ENCODE assay signal across 17 cellular contexts in genomic region chr11:90840071-90840470, GRCh38.
DNase-seq lines count a peak whose midpoint lies in the region; ATAC-seq, FAIRE-seq and TF ChIP-seq lines count a peak whose summit lies in the region.
"Had no signal": no experiment of that assay in that cellular context is flagged by ENCODE, and none has a peak within 500 bp of the region (broad histone marks: within the 10 kb centered on the region; RNA-seq: fewer than 3 reads in every experiment).

No MANE protein-coding gene starts in this region.

- H3K79me1 ChIP-seq in mesendoderm (ENCODE audit: low read length) = no peaks in the 10 kb centered on the region

- no peak overlapping the region for H2AK5ac ChIP-seq in mesendoderm (ENCODE audit: low read length)

- no peak overlapping the region for H2BK5ac ChIP-seq in mesendoderm (ENCODE audit: low read length)

- H4K5ac ChIP-seq in mesendoderm (ENCODE audit: low read length) = no peak overlapping the region

- TF ChIP-seq EP300 in Ishikawa (IDR thresholded peaks at IDR 0.05; ENCODE audit: borderline replicate concordance) (no peak), ovary (IDR thresholded peaks at IDR 0.05) (no peak)

- peaks cover 2% of the 10 kb centered on the region for H3K4me1 ChIP-seq in mesendoderm (ENCODE audit: control insufficient read depth, low read depth, low read length)
- no peaks in the 10 kb centered on the region for H3K4me1 ChIP-seq in ovary (ENCODE audit: insufficient read depth)

- peak overlapping the region; percentile 29 for H3K27ac ChIP-seq in epithelial cell of prostate
- no peak overlapping the region for H3K27ac ChIP-seq in mesendoderm (ENCODE audit: low read depth, low read length)
- H3K27ac ChIP-seq in ovary = no peak overlapping the region
- H3K27ac ChIP-seq: GM23248 had no signal

- peak; percentile 28 for FAIRE-seq in RCC 7860 (lab: Jason Lieb, UNC)
- FAIRE-seq in D721Med (lab: Jason Lieb, UNC) = no peak
- FAIRE-seq: A204.1 had no signal

- no peaks in the 10 kb centered on the region for H3K9me3 ChIP-seq in ovary

- no peak overlapping the region for H3K9ac ChIP-seq in mesendoderm (ENCODE audit: low read length)
- H3K9ac ChIP-seq: GM23248 had no signal

- no peaks in the 10 kb centered on the region for H3K36me3 ChIP-seq in mesendoderm (ENCODE audit: control insufficient read depth, insufficient read depth, low read length)
- H3K36me3 ChIP-seq in ovary = no peaks in the 10 kb centered on the region

- intact Hi-C loops in ovary (cut with DNase I) = no loop called here

- WGBS in mesendoderm (ENCODE audit: extremely low coverage, insufficient coverage, low lambda C conversion rate) = no CpG with 5 or more reads among the region's 2 CpGs
- 92 to 97% (median 95%) methylated on average over 2 of the region's 2 CpGs for WGBS in ovary, 3 donors

- no peak overlapping the region for H3K4ac ChIP-seq in mesendoderm (ENCODE audit: low read depth, low read length)

- no peak overlapping the region for H3K56ac ChIP-seq in mesendoderm (ENCODE audit: low read length)

- H2BK120ac ChIP-seq in mesendoderm (ENCODE audit: low read depth, low read length) = no peak overlapping the region

- ATAC-seq in GM18520 (IDR thresholded peaks at IDR 0.05; ENCODE audit: unreplicated experiment) = no peak

- TF ChIP-seq CTCF in ovary (IDR thresholded peaks at IDR 0.05) = no peak
- TF ChIP-seq CTCF in D721Med (IDR thresholded peaks at IDR 0.05; ENCODE audit: insufficient read depth, missing control alignments) = no peak

- no peak overlapping the region for H3K4me2 ChIP-seq in mesendoderm (ENCODE audit: low read length)

- H2BK15ac ChIP-seq in mesendoderm (replicated peaks; ENCODE audit: low read depth) = no peak overlapping the region

- no peak overlapping the region for H4K8ac ChIP-seq in mesendoderm (ENCODE audit: low read depth, low read length)

- TF ChIP-seq POLR2A in ovary (IDR thresholded peaks at IDR 0.05) = no peak

- TF ChIP-seq RAD21 in Ishikawa (IDR thresholded peaks at IDR 0.05; ENCODE audit: low read depth) = no peak

- H3K27me3 ChIP-seq in mesendoderm (ENCODE audit: insufficient read depth, low read length, poor library complexity) (no peaks in the 10 kb centered on the region), ovary (no peaks in the 10 kb centered on the region)

- no peak overlapping the region for H3K18ac ChIP-seq in mesendoderm (ENCODE audit: low read length)

- H3K4me3 ChIP-seq in mesendoderm (ENCODE audit: low read length) (no peak overlapping the region), ovary (no peak overlapping the region)
- H3K4me3 ChIP-seq: GM23248 had no signal

- no peak overlapping the region for H3K23ac ChIP-seq in mesendoderm (ENCODE audit: low read length)

- DNase-seq in RCC 7860 (ENCODE audit: low spot score) (no peak), epithelial cell of prostate (ENCODE audit: low read depth, low spot score) (no peak), mesendoderm (peak; percentile 19), SIG-M5 treated with dmso at 0.1 percent for 504 hours (lab: John Stamatoyannopoulos, UW; ENCODE audit: unreplicated experiment) (no peak), ovary (no peak), D721Med (ENCODE audit: insufficient read length, low spot score) (no peak)
- DNase-seq: C1 segment of cervical spinal cord; Calu3; CD4-positive, alpha-beta T cell; DND-41; GDM1; GM23248; H7; IMR-90 had no signal

- no peaks in the 10 kb centered on the region for H3K79me2 ChIP-seq in mesendoderm (ENCODE audit: control insufficient read depth, insufficient read depth, low read length)

TF ChIP-seq in Ishikawa, 13 proteins besides CTCF, POLR2A, EP300 and RAD21:
- TF ChIP-seq TEAD4 (IDR thresholded peaks at IDR 0.05) (peak; percentile 86), TAF1 (IDR thresholded peaks at IDR 0.05; ENCODE audit: low read depth) (no peak), CREB1 (IDR thresholded peaks at IDR 0.05; ENCODE audit: low read depth) (no peak), REST (IDR thresholded peaks at IDR 0.05; ENCODE audit: low read depth) (no peak), TCF12 (IDR thresholded peaks at IDR 0.05; ENCODE audit: low read depth) (no peak), CEBPB (IDR thresholded peaks at IDR 0.05) (0 out of 2 replicates have a peak, but pooled peaks have one; percentile 8)
